ENCODE assay signal across 9 cellular contexts in genomic region chr20:31517373-31517772, GRCh38. TPM values are rescaled to one million over a fixed set of nuclear protein-coding genes. Genes with fewer than 3 reads are reported as not detected.
DNase-seq lines count a peak whose midpoint lies in the region; ATAC-seq and TF ChIP-seq lines count a peak whose summit lies in the region.
"Had no signal": no experiment of that assay in that cellular context is flagged by ENCODE, and none has a peak within 500 bp of the region (broad histone marks: within the 10 kb centered on the region; RNA-seq: fewer than 3 reads in every experiment).

No MANE protein-coding gene starts in this region.

- no peaks in the 10 kb centered on the region for H3K27me3 Mint-ChIP-seq in CD4-positive, alpha-beta T cell
- no peaks in the 10 kb centered on the region for H3K27me3 Mint-ChIP-seq in naive thymus-derived CD8-positive, alpha-beta T cell

- no peak overlapping the region for H3K4me3 ChIP-seq in H7 (ENCODE audit: insufficient read depth, low read depth, low read length)

- H3K4me3 Mint-ChIP-seq in CD4-positive, alpha-beta T cell: no peak overlapping the region
- H3K4me3 Mint-ChIP-seq in naive thymus-derived CD8-positive, alpha-beta T cell: no peak overlapping the region

- H3K9me3 Mint-ChIP-seq in CD4-positive, alpha-beta T cell: no peaks in the 10 kb centered on the region
- H3K9me3 Mint-ChIP-seq in naive thymus-derived CD8-positive, alpha-beta T cell: no peaks in the 10 kb centered on the region

- POLR2A ChIA-PET in CD4-positive, alpha-beta T cell (lab: Charles Lee): no interaction called here
- POLR2A ChIA-PET in naive thymus-derived CD8-positive, alpha-beta T cell (lab: Charles Lee): no interaction called here

- DNase-seq in AG09319 (ENCODE audit: extremely low read depth, low read depth): peak; percentile 43
- peak; percentile 80 for DNase-seq in H7
- DNase-seq in hepatic stellate cell (ENCODE audit: low spot score): peak; percentile 60
- DNase-seq in CD4-positive, alpha-beta T cell: no peak
- no peak for DNase-seq in activated T-cell treated with anti-CD3 and anti-CD28 coated beads, Interleukin-2, amount 50 U/mL, for 48 hours
- no peak for DNase-seq in naive thymus-derived CD8-positive, alpha-beta T cell

- intact Hi-C loops in CD4-positive, alpha-beta T cell (cut with DNase I, micrococcal nuclease): no loop called here

- ATAC-seq in SK-N-SH treated with all-trans-retinoic acid at 6 μM for 48 hours: peak; percentile 74
- ATAC-seq in HG03108 (IDR thresholded peaks at IDR 0.05; ENCODE audit: unreplicated experiment): no peak
- no peak for ATAC-seq in CD4-positive, alpha-beta T cell (ENCODE audit: poor library complexity)
- no peak for ATAC-seq in naive thymus-derived CD8-positive, alpha-beta T cell

- peaks cover 9% of the 10 kb centered on the region for H3K36me3 ChIP-seq in H7 (replicated peaks; ENCODE audit: control insufficient read depth, insufficient read depth, low read length)

- H3K27ac Mint-ChIP-seq in CD4-positive, alpha-beta T cell: no peak overlapping the region
- H3K27ac Mint-ChIP-seq in naive thymus-derived CD8-positive, alpha-beta T cell: no peak overlapping the region

- CTCF ChIA-PET in CD4-positive, alpha-beta T cell (lab: Charles Lee): no interaction called here

- H3K4me1 Mint-ChIP-seq in CD4-positive, alpha-beta T cell (ENCODE audit: low read depth): peaks cover 27% of the 10 kb centered on the region
- peaks cover 6 to 36% (median 27%) of the 10 kb centered on the region in 4 donors for H3K4me1 Mint-ChIP-seq in naive thymus-derived CD8-positive, alpha-beta T cell

- peak; percentile 60 for TF ChIP-seq CTCF in AG09319 (IDR thresholded peaks at IDR 0.05; ENCODE audit: low read depth, low read length)
- TF ChIP-seq CTCF in CD4-positive, alpha-beta T cell (IDR thresholded peaks at IDR 0.05): no peak

- no peaks in the 10 kb centered on the region for H3K27me3 ChIP-seq in H7 (ENCODE audit: control insufficient read depth, insufficient read depth, low read length)
- H3K27me3 ChIP-seq in CD4-positive, alpha-beta T cell (ENCODE audit: control insufficient read depth, insufficient read depth, low read length): no peaks in the 10 kb centered on the region

- H3K9me3 ChIP-seq in CD4-positive, alpha-beta T cell (ENCODE audit: control insufficient read depth, low read length): no peaks in the 10 kb centered on the region

- H3K27ac ChIP-seq in CD4-positive, alpha-beta T cell (ENCODE audit: low read depth, low read length): no peak overlapping the region

- H3K36me3 Mint-ChIP-seq in CD4-positive, alpha-beta T cell (ENCODE audit: low read depth): peaks cover 27% of the 10 kb centered on the region
- H3K36me3 Mint-ChIP-seq in naive thymus-derived CD8-positive, alpha-beta T cell: peaks cover 0 to 32% (median 0%) of the 10 kb centered on the region in 3 donors

TF ChIP-seq in SK-N-SH treated with all-trans-retinoic acid at 6 μM for 48 hours, 23 proteins besides CTCF, POLR2A, EP300 and RAD21:
- no peak for TF ChIP-seq PPARA (CRISPR knock-in tag; IDR thresholded peaks at IDR 0.05; ENCODE audit: borderline replicate concordance)
- TF ChIP-seq CSRNP3 (CRISPR knock-in tag; IDR thresholded peaks at IDR 0.05): no peak
- no peak for TF ChIP-seq POU6F1 (CRISPR knock-in tag; IDR thresholded peaks at IDR 0.05; ENCODE audit: borderline replicate concordance, low read depth)
- no peak for TF ChIP-seq TCF4 (CRISPR knock-in tag; IDR thresholded peaks at IDR 0.05; ENCODE audit: borderline replicate concordance)
- TF ChIP-seq ESRRG (CRISPR knock-in tag; IDR thresholded peaks at IDR 0.05): no peak
- TF ChIP-seq OSR1 (CRISPR knock-in tag; IDR thresholded peaks at IDR 0.05): no peak
- TF ChIP-seq, protein P1, sequence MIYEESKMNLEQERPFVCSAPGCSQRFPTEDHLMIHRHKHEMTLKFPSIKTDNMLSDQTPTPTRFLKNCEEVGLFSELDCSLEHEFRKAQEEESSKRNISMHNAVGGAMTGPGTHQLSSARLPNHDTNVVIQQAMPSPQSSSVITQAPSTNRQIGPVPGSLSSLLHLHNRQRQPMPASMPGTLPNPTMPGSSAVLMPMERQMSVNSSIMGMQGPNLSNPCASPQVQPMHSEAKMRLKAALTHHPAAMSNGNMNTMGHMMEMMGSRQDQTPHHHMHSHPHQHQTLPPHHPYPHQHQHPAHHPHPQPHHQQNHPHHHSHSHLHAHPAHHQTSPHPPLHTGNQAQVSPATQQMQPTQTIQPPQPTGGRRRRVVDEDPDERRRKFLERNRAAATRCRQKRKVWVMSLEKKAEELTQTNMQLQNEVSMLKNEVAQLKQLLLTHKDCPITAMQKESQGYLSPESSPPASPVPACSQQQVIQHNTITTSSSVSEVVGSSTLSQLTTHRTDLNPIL (CRISPR knock-in tag; IDR thresholded peaks at IDR 0.05; ENCODE audit: low read depth): no peak
- no peak for TF ChIP-seq ZNF8 (CRISPR knock-in tag; IDR thresholded peaks at IDR 0.05)

RNA-seq across cellular contexts. Expression of gene HM13, which starts 3.1 kb away (rescaled TPM):
- total RNA-seq in H7 (2014; rRNA removed; shearing (Covaris generic)): 63.9 and 65.0 TPM in 2 replicates
- 100 to 1,000 TPM in 1 of 2 experiments, 10 to 100 TPM in 1; 97.8 to 113 TPM for total RNA-seq in CD4-positive, alpha-beta T cell
- total RNA-seq in naive thymus-derived CD8-positive, alpha-beta T cell: 100 to 1,000 TPM; 105 to 109 TPM
- polyA plus RNA-seq in naive thymus-derived CD8-positive, alpha-beta T cell: 100 to 1,000 TPM in 2 of 3 donors, 10 to 100 TPM in 1; 96.5 to 115 (median 113) TPM

RNA-seq across cellular contexts. Expression of gene REM1, which starts 42.3 kb away (rescaled TPM):
- not detected in 2 replicates for total RNA-seq in H7 (2014; rRNA removed; shearing (Covaris generic))
- not detected for total RNA-seq in CD4-positive, alpha-beta T cell
- not detected for total RNA-seq in naive thymus-derived CD8-positive, alpha-beta T cell
- polyA plus RNA-seq in naive thymus-derived CD8-positive, alpha-beta T cell: not detected
- total RNA-seq: temporal lobe had no signal

RNA-seq across cellular contexts. Expression of gene DEFB124, which starts 42.4 kb away (rescaled TPM):
- not detected in 2 replicates for total RNA-seq in H7 (2014; rRNA removed; shearing (Covaris generic))
- total RNA-seq in CD4-positive, alpha-beta T cell: not detected
- total RNA-seq in naive thymus-derived CD8-positive, alpha-beta T cell: not detected
- polyA plus RNA-seq in naive thymus-derived CD8-positive, alpha-beta T cell: not detected
- total RNA-seq: temporal lobe had no signal

Comparison
In these comparisons a context has a peak if more than half of its experiments do, and no peak if none do; other contexts are left out.
1. DNase-seq: peak in AG09319 (single experiment), H7 (single experiment) and hepatic stellate cell (single experiment); none in CD4-positive, alpha-beta T cell (0 of 10), activated T-cell treated with anti-CD3 and anti-CD28 coated beads, Interleukin-2, amount 50 U/mL, for 48 hours (0 of 2) and naive thymus-derived CD8-positive, alpha-beta T cell (0 of 10).